10 cellular contexts compared by ENCODE assay signal in the genomic region with DNA sequence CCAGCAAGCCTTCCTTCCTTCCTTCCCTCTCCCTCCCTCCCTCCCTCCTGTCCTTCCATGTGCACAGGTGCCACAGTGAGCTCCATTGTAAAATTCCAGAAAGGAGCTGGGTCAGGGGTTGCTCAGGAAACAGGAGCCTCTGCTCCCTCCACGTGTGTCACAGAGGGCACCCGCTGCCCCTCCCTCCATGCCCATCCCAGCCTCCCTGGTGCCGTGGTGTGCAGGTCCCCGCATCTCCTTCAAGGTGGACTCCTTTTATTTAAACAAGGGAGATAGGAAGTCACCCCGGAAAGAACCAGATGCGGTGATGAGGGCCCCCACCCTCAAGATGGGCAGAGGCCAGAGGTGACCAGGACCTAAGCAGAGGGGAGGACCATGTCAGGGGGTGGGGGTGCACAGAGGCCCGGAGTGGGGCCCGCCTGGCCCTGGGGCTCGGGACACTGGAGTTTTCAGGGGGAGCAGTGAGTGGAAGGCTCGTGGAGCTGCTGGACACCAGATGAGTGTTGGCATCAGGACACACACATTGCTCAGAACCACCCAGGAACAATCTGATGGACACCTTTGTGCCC.
"Had no signal": no experiment of that assay in that cellular context is flagged by ENCODE, and none has a peak within 500 bp of the region (broad histone marks: within the 10 kb centered on the region; RNA-seq: fewer than 3 reads in every experiment).

No MANE protein-coding gene starts in this region.

- H3K36me3 ChIP-seq: colonic mucosa, neural progenitor cell, suprapubic skin, thyroid gland, uterus had no signal

- H3K4me3 ChIP-seq: colonic mucosa, heart left ventricle, lower lobe of right lung, neural progenitor cell, psoas muscle, smooth muscle cell, suprapubic skin, thyroid gland, uterus had no signal

- H2AFZ ChIP-seq: neural progenitor cell, parathyroid adenoma had no signal

- H3K27ac ChIP-seq: colonic mucosa, heart left ventricle, lower lobe of right lung, neural progenitor cell, parathyroid adenoma, psoas muscle, suprapubic skin, thyroid gland, uterus had no signal

- H3K9me3 ChIP-seq: colonic mucosa, heart left ventricle, lower lobe of right lung, psoas muscle, suprapubic skin, thyroid gland, uterus had no signal

- H3K4me2 ChIP-seq: neural progenitor cell, smooth muscle cell had no signal

- H3K27me3 ChIP-seq: colonic mucosa, heart left ventricle, thyroid gland, uterus had no signal

- H3K9ac ChIP-seq: neural progenitor cell, parathyroid adenoma had no signal

- H3K4me1 ChIP-seq: colonic mucosa, neural progenitor cell, uterus had no signal
